Comparison of ENCODE assay signal across 20 cellular contexts in genomic region chr10:13700461-13701144, GRCh38.
"Had no signal": no experiment of that assay in that cellular context is flagged by ENCODE, and none has a peak within 500 bp of the region (broad histone marks: within the 10 kb centered on the region; RNA-seq: fewer than 3 reads in every experiment).

No MANE protein-coding gene starts in this region.

- H3K27ac Mint-ChIP-seq: activated CD8-positive, alpha-beta memory T cell treated with anti-CD3 and anti-CD28 coated beads, Interleukin-2, amount 10 ng/mL, durations not matched to agents 7 days and 5 days; activated T-cell treated with anti-CD3 and anti-CD28 coated beads, Interleukin-2, amount 50 U/mL, for 24 hours; memory B cell; natural killer cell had no signal

- H3K4me1 Mint-ChIP-seq: activated CD8-positive, alpha-beta memory T cell treated with anti-CD3 and anti-CD28 coated beads, Interleukin-2, amount 10 ng/mL, durations not matched to agents 7 days and 5 days; memory B cell; natural killer cell had no signal

- H3K9me3 ChIP-seq: esophagus squamous epithelium, left ventricle myocardium inferior, right atrium auricular region, suprapubic skin had no signal

- H3K36me3 Mint-ChIP-seq: activated CD8-positive, alpha-beta memory T cell treated with anti-CD3 and anti-CD28 coated beads, Interleukin-2, amount 10 ng/mL, durations not matched to agents 7 days and 5 days; memory B cell; natural killer cell had no signal

- H3K4me3 ChIP-seq: cardiac muscle cell, esophagus squamous epithelium, left ventricle myocardium inferior, right atrium auricular region, skin epidermis, suprapubic skin had no signal

- H3K27me3 ChIP-seq: cardiac muscle cell, esophagus squamous epithelium, right atrium auricular region, suprapubic skin had no signal

- ATAC-seq: activated CD8-positive, alpha-beta memory T cell treated with anti-CD3 and anti-CD28 coated beads, Interleukin-2, amount 10 ng/mL, durations not matched to agents 7 days and 5 days; natural killer cell had no signal

- H3K27me3 Mint-ChIP-seq: type B pancreatic cell had no signal

- H3K9me3 Mint-ChIP-seq: activated T-cell treated with anti-CD3 and anti-CD28 coated beads, Interleukin-2, amount 50 U/mL, for 24 hours; memory B cell; natural killer cell; type B pancreatic cell had no signal

- DNase-seq: activated CD4-positive, alpha-beta T cell treated with anti-CD3 and anti-CD28 coated beads, Interleukin-2, amount 50 U/mL, for 4 hours; activated CD4-positive, CD25-positive, alpha-beta regulatory T cell treated with anti-CD3 and anti-CD28 coated beads, Interleukin-2, amount 50 U/mL, for 72 hours; activated CD8-positive, alpha-beta memory T cell treated with anti-CD3 and anti-CD28 coated beads, Interleukin-2, amount 10 ng/mL, durations not matched to agents 7 days and 5 days; activated effector memory CD4-positive, alpha-beta T cell treated with Interleukin-2 at 50 U/mL for 16 hours; activated naive CD4-positive, alpha-beta T cell treated with anti-CD3 and anti-CD28 coated beads, Interleukin-2, amount 50 U/mL, for 16 hours; activated T-cell treated with anti-CD3 and anti-CD28 coated beads, Interleukin-2, amount 50 U/mL, for 24 hours; esophagus squamous epithelium; hypothalamus; left ventricle myocardium inferior; natural killer cell; occipital lobe; stimulated activated CD4-positive, alpha-beta T cell treated with anti-CD3 and anti-CD28 coated beads, Interleukin-4, amount 100 ng/mL, for 24 hours; stimulated activated naive CD4-positive, alpha-beta T cell treated with Interleukin-2 at 50 U/mL for 16 hours; T1000 had no signal

- H3K36me3 ChIP-seq: cardiac muscle cell had no signal

- H3K27ac ChIP-seq: cardiac muscle cell, esophagus squamous epithelium, right atrium auricular region, suprapubic skin had no signal

- H3K4me3 Mint-ChIP-seq: activated CD8-positive, alpha-beta memory T cell treated with anti-CD3 and anti-CD28 coated beads, Interleukin-2, amount 10 ng/mL, durations not matched to agents 7 days and 5 days; activated T-cell treated with anti-CD3 and anti-CD28 coated beads, Interleukin-2, amount 50 U/mL, for 24 hours; memory B cell; natural killer cell had no signal
